11 cellular contexts compared by ENCODE assay signal in genomic region chr22:39173050-39173706, GRCh38. TPM values are rescaled to one million over a fixed set of nuclear protein-coding genes. Genes with fewer than 3 reads are reported as not detected.
DNase-seq lines count a peak whose midpoint lies in the region; ATAC-seq and TF ChIP-seq lines count a peak whose summit lies in the region.
"Had no signal": no experiment of that assay in that cellular context is flagged by ENCODE, and none has a peak within 500 bp of the region (broad histone marks: within the 10 kb centered on the region; RNA-seq: fewer than 3 reads in every experiment).

No MANE protein-coding gene starts in this region.

- DNase-seq in activated CD8-positive, alpha-beta T cell treated with anti-CD3 and anti-CD28 coated beads, Interleukin-2, amount 10 ng/mL, durations not matched to agents 7 days and 5 days: no peak
- DNase-seq in activated CD8-positive, alpha-beta T cell treated with anti-CD3 and anti-CD28 coated beads for 36 hours: no peak
- DNase-seq in chondrocyte (ENCODE audit: low spot score) (peak; percentile 75), myocyte (ENCODE audit: low read depth) (peak; percentile 35), GM10266 (ENCODE audit: extremely low spot score) (no peak), NCI-H69 (lab: John Stamatoyannopoulos, UW) (no peak)
- DNase-seq: NCI-H226, nucleus accumbens had no signal

- POLR2A ChIA-PET in activated CD8-positive, alpha-beta T cell treated with anti-CD3 and anti-CD28 coated beads, Interleukin-2, amount 10 ng/mL, durations not matched to agents 7 days and 5 days (lab: Charles Lee): interaction anchor here (0.7 to 3.8 kb wide), 3 partner anchors 139 to 356 kb away, joined by 3 to 36 read pairs (median 4); partner anchors contain the start of gene RPL3
- POLR2A ChIA-PET in activated CD8-positive, alpha-beta T cell treated with anti-CD3 and anti-CD28 coated beads for 36 hours (lab: Charles Lee): interaction anchor here (1.3 to 2.9 kb wide), 5 partner anchors 19 to 146 kb away, joined by 3 to 21 read pairs (median 9); partner anchors contain the start of gene RPL3

- intact Hi-C loops in activated CD8-positive, alpha-beta T cell treated with anti-CD3 and anti-CD28 coated beads for 36 hours (cut with micrococcal nuclease): no loop called here

- peak overlapping the region; percentile 45 for H3K27ac ChIP-seq in temporal lobe (ENCODE audit: low read depth, low read length)

- H3K9me3 Mint-ChIP-seq in activated CD8-positive, alpha-beta T cell treated with anti-CD3 and anti-CD28 coated beads, Interleukin-2, amount 10 ng/mL, durations not matched to agents 7 days and 5 days (ENCODE audit: insufficient read depth): no peaks in the 10 kb centered on the region
- no peaks in the 10 kb centered on the region for H3K9me3 Mint-ChIP-seq in activated CD8-positive, alpha-beta T cell treated with anti-CD3 and anti-CD28 coated beads for 36 hours
- H3K9me3 Mint-ChIP-seq in chondrocyte (ENCODE audit: low read depth): no peaks in the 10 kb centered on the region

- CTCF ChIA-PET in activated CD8-positive, alpha-beta T cell treated with anti-CD3 and anti-CD28 coated beads, Interleukin-2, amount 10 ng/mL, durations not matched to agents 7 days and 5 days (lab: Charles Lee): interaction anchor here (1.2 to 3.8 kb wide), 5 partner anchors 19 to 170 kb away, joined by 3 to 27 read pairs (median 8); partner anchors contain the start of gene RPL3
- CTCF ChIA-PET in activated CD8-positive, alpha-beta T cell treated with anti-CD3 and anti-CD28 coated beads for 36 hours (lab: Charles Lee): interaction anchor here (0.9 to 8.2 kb wide), 10 partner anchors 19 to 344 kb away, joined by 3 to 135 read pairs (median 4); no protein-coding TSS in a partner anchor

- H3K36me3 Mint-ChIP-seq in activated CD8-positive, alpha-beta T cell treated with anti-CD3 and anti-CD28 coated beads, Interleukin-2, amount 10 ng/mL, durations not matched to agents 7 days and 5 days (ENCODE audit: low read depth): no peaks in the 10 kb centered on the region
- no peaks in the 10 kb centered on the region for H3K36me3 Mint-ChIP-seq in activated CD8-positive, alpha-beta T cell treated with anti-CD3 and anti-CD28 coated beads for 36 hours (ENCODE audit: low read depth)
- no peaks in the 10 kb centered on the region for H3K36me3 Mint-ChIP-seq in chondrocyte (ENCODE audit: low read depth)

- no peak for TF ChIP-seq CTCF in activated CD8-positive, alpha-beta T cell treated with anti-CD3 and anti-CD28 coated beads for 36 hours (IDR thresholded peaks at IDR 0.05)
- no peak for TF ChIP-seq CTCF in chondrocyte (IDR thresholded peaks at IDR 0.05)
- no peak for TF ChIP-seq CTCF in GM10266 (IDR thresholded peaks at IDR 0.05; ENCODE audit: control insufficient read depth, insufficient read depth, low read depth, missing control alignments)

- no peak overlapping the region for H3K4me3 Mint-ChIP-seq in activated CD8-positive, alpha-beta T cell treated with anti-CD3 and anti-CD28 coated beads, Interleukin-2, amount 10 ng/mL, durations not matched to agents 7 days and 5 days
- no peak overlapping the region for H3K4me3 Mint-ChIP-seq in activated CD8-positive, alpha-beta T cell treated with anti-CD3 and anti-CD28 coated beads for 36 hours
- no peak overlapping the region for H3K4me3 Mint-ChIP-seq in chondrocyte (ENCODE audit: unreplicated experiment)

- H3K27ac Mint-ChIP-seq in activated CD8-positive, alpha-beta T cell treated with anti-CD3 and anti-CD28 coated beads, Interleukin-2, amount 10 ng/mL, durations not matched to agents 7 days and 5 days: peak overlapping the region; percentile 94
- H3K27ac Mint-ChIP-seq in activated CD8-positive, alpha-beta T cell treated with anti-CD3 and anti-CD28 coated beads for 36 hours: no peak overlapping the region
- H3K27ac Mint-ChIP-seq in chondrocyte (ENCODE audit: unreplicated experiment): peak overlapping the region; percentile 93

- ATAC-seq in activated CD8-positive, alpha-beta T cell treated with anti-CD3 and anti-CD28 coated beads, Interleukin-2, amount 10 ng/mL, durations not matched to agents 7 days and 5 days: no peak
- ATAC-seq in activated CD8-positive, alpha-beta T cell treated with anti-CD3 and anti-CD28 coated beads for 36 hours: no peak
- ATAC-seq in GM21737 (IDR thresholded peaks at IDR 0.05; ENCODE audit: unreplicated experiment): no peak
- ATAC-seq: SK-N-SH treated with all-trans-retinoic acid at 6 μM for 48 hours had no signal

- peaks cover 9% of the 10 kb centered on the region for H3K27me3 Mint-ChIP-seq in activated CD8-positive, alpha-beta T cell treated with anti-CD3 and anti-CD28 coated beads, Interleukin-2, amount 10 ng/mL, durations not matched to agents 7 days and 5 days (ENCODE audit: low read depth)
- no peaks in the 10 kb centered on the region for H3K27me3 Mint-ChIP-seq in activated CD8-positive, alpha-beta T cell treated with anti-CD3 and anti-CD28 coated beads for 36 hours
- H3K27me3 Mint-ChIP-seq in chondrocyte (ENCODE audit: low read depth): no peaks in the 10 kb centered on the region

- H3K4me1 Mint-ChIP-seq in activated CD8-positive, alpha-beta T cell treated with anti-CD3 and anti-CD28 coated beads, Interleukin-2, amount 10 ng/mL, durations not matched to agents 7 days and 5 days (ENCODE audit: low read depth): peaks cover 60% of the 10 kb centered on the region
- peaks cover 52% of the 10 kb centered on the region for H3K4me1 Mint-ChIP-seq in activated CD8-positive, alpha-beta T cell treated with anti-CD3 and anti-CD28 coated beads for 36 hours (ENCODE audit: low read depth)
- H3K4me1 Mint-ChIP-seq in chondrocyte (ENCODE audit: low read depth): peaks cover 49% of the 10 kb centered on the region

RNA-seq across cellular contexts. Expression of gene CBX7, which starts 20.7 kb away (rescaled TPM):
- 1 to 10 TPM; 8.6 to 8.7 TPM for total RNA-seq in activated CD8-positive, alpha-beta T cell treated with anti-CD3 and anti-CD28 coated beads, Interleukin-2, amount 10 ng/mL, durations not matched to agents 7 days and 5 days
- 10 to 100 TPM; 23.6 to 25.0 TPM for total RNA-seq in activated CD8-positive, alpha-beta T cell treated with anti-CD3 and anti-CD28 coated beads for 36 hours
- total RNA-seq in chondrocyte (3.6 to 6.9 TPM (median 4.7 TPM) in 3 replicates), myocyte (5.3 and 5.5 TPM in 2 replicates), temporal lobe (4.7 TPM)
- polyA plus RNA-seq in myocyte (2012): 11.8 TPM

Comparison
In these comparisons a context has a peak if more than half of its experiments do, and no peak if none do; other contexts are left out.
1. DNase-seq: peak in chondrocyte (single experiment) and myocyte (single experiment); none in activated CD8-positive, alpha-beta T cell treated with anti-CD3 and anti-CD28 coated beads, Interleukin-2, amount 10 ng/mL, durations not matched to agents 7 days and 5 days (single experiment), activated CD8-positive, alpha-beta T cell treated with anti-CD3 and anti-CD28 coated beads for 36 hours (single experiment), GM10266 (single experiment) and NCI-H69 (single experiment).